22 cellular contexts compared by ENCODE assay signal in genomic region chr2:88657131-88657530, GRCh38. TPM values are rescaled to one million over a fixed set of nuclear protein-coding genes. Genes with fewer than 3 reads are reported as not detected.
A peak's percentile ranks its signal among the peaks of the same experiment; 100 is the strongest.
DNase-seq lines count a peak whose midpoint lies in the region; ATAC-seq, FAIRE-seq and TF ChIP-seq lines count a peak whose summit lies in the region.
"Had no signal": no experiment of that assay in that cellular context is flagged by ENCODE, and none has a peak within 500 bp of the region (broad histone marks: within the 10 kb centered on the region; RNA-seq: fewer than 3 reads in every experiment).

No MANE protein-coding gene starts in this region.

- H3K79me2 ChIP-seq in astrocyte (ENCODE audit: insufficient read depth, low read length): no peaks in the 10 kb centered on the region

- H3K9me3 ChIP-seq in right atrium auricular region: no peaks in the 10 kb centered on the region
- no peaks in the 10 kb centered on the region for H3K9me3 ChIP-seq in astrocyte (ENCODE audit: insufficient read depth, low read depth, low read length)
- H3K9me3 ChIP-seq in tibial artery: no peaks in the 10 kb centered on the region
- no peaks in the 10 kb centered on the region for H3K9me3 ChIP-seq in lower lobe of right lung
- H3K9me3 ChIP-seq: breast epithelium, transverse colon had no signal

- H3K4me3 Mint-ChIP-seq in astrocyte (ENCODE audit: unreplicated experiment): peak overlapping the region; percentile 57
- H3K4me3 Mint-ChIP-seq: activated CD4-positive, alpha-beta memory T cell treated with anti-CD3 and anti-CD28 coated beads for 36 hours; activated naive CD4-positive, alpha-beta T cell treated with anti-CD3 and anti-CD28 coated beads, Interleukin-2, amount 50 U/mL, for 24 hours; activated T-cell treated with anti-CD3 and anti-CD28 coated beads, Interleukin-2, amount 50 U/mL, for 4 hours; CD14-positive monocyte; GM23338; immature natural killer cell; nephron; stimulated activated effector memory CD8-positive, alpha-beta T cell treated with anti-CD3 and anti-CD28 coated beads, Interleukin-12 subunit alpha, Interleukin-12 subunit beta, amount 100 ng/mL, for 72 hours; T-helper 1 cell treated with Interleukin-12 subunit alpha and Interleukin-12 subunit beta and Interleukin-4 antibody, amounts not matched to agents 30 μg/mL and 1 μg/mL, for 36 hours had no signal

- peak overlapping the region; percentile 73 for H3K27ac Mint-ChIP-seq in astrocyte (ENCODE audit: unreplicated experiment)
- H3K27ac Mint-ChIP-seq: activated CD4-positive, alpha-beta memory T cell treated with anti-CD3 and anti-CD28 coated beads for 36 hours; activated naive CD4-positive, alpha-beta T cell treated with anti-CD3 and anti-CD28 coated beads, Interleukin-2, amount 50 U/mL, for 24 hours; CD14-positive monocyte; GM23338; immature natural killer cell; nephron; stimulated activated effector memory CD8-positive, alpha-beta T cell treated with anti-CD3 and anti-CD28 coated beads, Interleukin-12 subunit alpha, Interleukin-12 subunit beta, amount 100 ng/mL, for 72 hours; T-helper 1 cell treated with Interleukin-12 subunit alpha and Interleukin-12 subunit beta and Interleukin-4 antibody, amounts not matched to agents 30 μg/mL and 1 μg/mL, for 36 hours had no signal

- H3K4me3 ChIP-seq in right atrium auricular region: no peak overlapping the region
- H3K4me3 ChIP-seq in astrocyte (ENCODE audit: insufficient read depth, low read depth, low read length): no peak overlapping the region
- no peak overlapping the region for H3K4me3 ChIP-seq in tibial artery
- H3K4me3 ChIP-seq in lower lobe of right lung: no peak overlapping the region
- H3K4me3 ChIP-seq: breast epithelium, GM23338, transverse colon had no signal

- peaks cover 2% of the 10 kb centered on the region for H3K9me3 Mint-ChIP-seq in astrocyte (ENCODE audit: unreplicated experiment)
- H3K9me3 Mint-ChIP-seq: activated CD4-positive, alpha-beta memory T cell treated with anti-CD3 and anti-CD28 coated beads for 36 hours; activated naive CD4-positive, alpha-beta T cell treated with anti-CD3 and anti-CD28 coated beads, Interleukin-2, amount 50 U/mL, for 24 hours; activated T-cell treated with anti-CD3 and anti-CD28 coated beads, Interleukin-2, amount 50 U/mL, for 4 hours; GM23338; immature natural killer cell; nephron; stimulated activated effector memory CD8-positive, alpha-beta T cell treated with anti-CD3 and anti-CD28 coated beads, Interleukin-12 subunit alpha, Interleukin-12 subunit beta, amount 100 ng/mL, for 72 hours; T-helper 1 cell treated with Interleukin-12 subunit alpha and Interleukin-12 subunit beta and Interleukin-4 antibody, amounts not matched to agents 30 μg/mL and 1 μg/mL, for 36 hours had no signal

- H3K36me3 ChIP-seq in right atrium auricular region: no peaks in the 10 kb centered on the region
- H3K36me3 ChIP-seq in astrocyte (ENCODE audit: insufficient read depth, low read length): no peaks in the 10 kb centered on the region
- no peaks in the 10 kb centered on the region for H3K36me3 ChIP-seq in tibial artery
- no peaks in the 10 kb centered on the region for H3K36me3 ChIP-seq in lower lobe of right lung
- H3K36me3 ChIP-seq: breast epithelium, transverse colon had no signal

- H3K27me3 Mint-ChIP-seq in astrocyte (ENCODE audit: low read depth, unreplicated experiment): no peaks in the 10 kb centered on the region
- H3K27me3 Mint-ChIP-seq: activated CD4-positive, alpha-beta memory T cell treated with anti-CD3 and anti-CD28 coated beads for 36 hours; activated naive CD4-positive, alpha-beta T cell treated with anti-CD3 and anti-CD28 coated beads, Interleukin-2, amount 50 U/mL, for 24 hours had no signal

- DNase-seq in right atrium auricular region (ENCODE audit: low spot score): no peak
- DNase-seq in left cardiac atrium: no peak
- peak; percentile 23 for DNase-seq in astrocyte (ENCODE audit: low read depth)
- DNase-seq in left colon: no peak
- DNase-seq in tibial artery: no peak
- no peak for DNase-seq in stimulated activated CD4-positive, alpha-beta T cell treated with anti-CD3 and anti-CD28 coated beads, Interleukin-4, amount 100 ng/mL, for 24 hours
- no peak for DNase-seq in lower lobe of right lung
- DNase-seq: activated CD4-positive, alpha-beta memory T cell treated with anti-CD3 and anti-CD28 coated beads for 36 hours; activated T-cell treated with anti-CD3 and anti-CD28 coated beads, Interleukin-2, amount 50 U/mL, for 4 hours; erythroblast; immature natural killer cell; NCI-H187; NCI-H446 treated with DMSO at 0.1 percent for 48 hours; transverse colon had no signal

- peaks cover 27% of the 10 kb centered on the region for H3K4me1 Mint-ChIP-seq in astrocyte (ENCODE audit: low read depth, unreplicated experiment)
- H3K4me1 Mint-ChIP-seq: activated naive CD4-positive, alpha-beta T cell treated with anti-CD3 and anti-CD28 coated beads, Interleukin-2, amount 50 U/mL, for 24 hours; CD14-positive monocyte; immature natural killer cell; stimulated activated effector memory CD8-positive, alpha-beta T cell treated with anti-CD3 and anti-CD28 coated beads, Interleukin-12 subunit alpha, Interleukin-12 subunit beta, amount 100 ng/mL, for 72 hours had no signal

- FAIRE-seq in astrocyte (lab: Jason Lieb, UNC): no peak

- H3K27ac ChIP-seq in right atrium auricular region: peak overlapping the region; percentile 46 to 62
- peak overlapping the region; percentile 70 for H3K27ac ChIP-seq in astrocyte (ENCODE audit: low read depth, low read length)
- H3K27ac ChIP-seq in tibial artery: peak overlapping the region; percentile 5 to 53
- H3K27ac ChIP-seq in lower lobe of right lung: no peak overlapping the region
- H3K27ac ChIP-seq: transverse colon had no signal

- no peak overlapping the region for H3K9ac ChIP-seq in astrocyte (ENCODE audit: low read length)

- TF ChIP-seq CTCF in right atrium auricular region (IDR thresholded peaks at IDR 0.05) (no peak), astrocyte (IDR thresholded peaks at IDR 0.05; ENCODE audit: insufficient read depth, low read depth, low read length) (no peak), tibial artery (IDR thresholded peaks at IDR 0.05) (no peak), lower lobe of right lung (IDR thresholded peaks at IDR 0.05) (no peak)

- no peaks in the 10 kb centered on the region for H4K20me1 ChIP-seq in astrocyte (ENCODE audit: insufficient read depth, low read length)

- intact Hi-C loops in left cardiac atrium (cut with DNase I) (no loop called here), left colon (cut with DNase I, micrococcal nuclease) (no loop called here), tibial artery (cut with DNase I; ENCODE audit: low total_unique reads) (no loop called here), lower lobe of right lung (cut with DNase I) (no loop called here)

- peak overlapping the region; percentile 28 for H3K4me2 ChIP-seq in astrocyte (ENCODE audit: low read length)
- H3K4me2 ChIP-seq: GM23338 had no signal

- no peak overlapping the region for H2AFZ ChIP-seq in astrocyte (ENCODE audit: low read depth, low read length)
- H2AFZ ChIP-seq: GM23338 had no signal

- H3K36me3 Mint-ChIP-seq in astrocyte (ENCODE audit: low read depth, unreplicated experiment): no peaks in the 10 kb centered on the region
- H3K36me3 Mint-ChIP-seq: activated CD4-positive, alpha-beta memory T cell treated with anti-CD3 and anti-CD28 coated beads for 36 hours; activated naive CD4-positive, alpha-beta T cell treated with anti-CD3 and anti-CD28 coated beads, Interleukin-2, amount 50 U/mL, for 24 hours; CD14-positive monocyte; immature natural killer cell; stimulated activated effector memory CD8-positive, alpha-beta T cell treated with anti-CD3 and anti-CD28 coated beads, Interleukin-12 subunit alpha, Interleukin-12 subunit beta, amount 100 ng/mL, for 72 hours had no signal

- no peaks in the 10 kb centered on the region for H3K27me3 ChIP-seq in right atrium auricular region
- no peaks in the 10 kb centered on the region for H3K27me3 ChIP-seq in astrocyte (ENCODE audit: insufficient read depth, low read length)
- H3K27me3 ChIP-seq in tibial artery: no peaks in the 10 kb centered on the region
- H3K27me3 ChIP-seq in lower lobe of right lung (ENCODE audit: low read depth): no peaks in the 10 kb centered on the region
- H3K27me3 ChIP-seq: breast epithelium, transverse colon had no signal

- ATAC-seq in left cardiac atrium (no peak), left colon (peak; percentile 48), HG03460 (IDR thresholded peaks at IDR 0.05; ENCODE audit: unreplicated experiment) (no peak), lower lobe of right lung (no peak)
- ATAC-seq: activated T-cell treated with anti-CD3 and anti-CD28 coated beads, Interleukin-2, amount 50 U/mL, for 4 hours; GM23338; stimulated activated effector memory CD8-positive, alpha-beta T cell treated with anti-CD3 and anti-CD28 coated beads, Interleukin-12 subunit alpha, Interleukin-12 subunit beta, amount 100 ng/mL, for 72 hours had no signal

- H3K4me1 ChIP-seq in right atrium auricular region: peaks cover 0 to 28% of the 10 kb centered on the region in 2 donors
- peaks cover 21% of the 10 kb centered on the region for H3K4me1 ChIP-seq in astrocyte (ENCODE audit: insufficient read depth, low read length)
- H3K4me1 ChIP-seq in tibial artery: peaks cover 0 to 19% (median 0%) of the 10 kb centered on the region in 4 donors
- H3K4me1 ChIP-seq in lower lobe of right lung: no peaks in the 10 kb centered on the region
- H3K4me1 ChIP-seq: breast epithelium had no signal

RNA-seq across cellular contexts. Expression of gene EIF2AK3, which starts 29.9 kb away (rescaled TPM):
- total RNA-seq in right atrium auricular region: 10 to 100 TPM; 10.2 to 13.4 TPM
- total RNA-seq in left cardiac atrium: 10 to 100 TPM in 1 of 2 donors, 1 to 10 TPM in 1; 7.9 to 13.6 TPM
- 26.3 and 27.1 TPM in 2 replicates for total RNA-seq in astrocyte
- total RNA-seq in left colon: 10 to 100 TPM; 25.1 to 39.1 TPM
- total RNA-seq in lower lobe of right lung: 16.0 TPM

RNA-seq across cellular contexts. Expression of gene RPIA, which starts 34.3 kb away (rescaled TPM):
- total RNA-seq in right atrium auricular region (1 to 10 TPM; 4.2 to 5.1 TPM), left cardiac atrium (10 to 100 TPM; 13.7 to 17.0 TPM), astrocyte (11.4 and 13.3 TPM in 2 replicates), left colon (10 to 100 TPM; 20.1 to 28.5 TPM), lower lobe of right lung (16.5 TPM)
